In genomic region chr2:238138331-238139102, GRCh38 we compare ENCODE assay signal across 16 cellular contexts. TPM values are rescaled to one million over a fixed set of nuclear protein-coding genes. Genes with fewer than 3 reads are reported as not detected.
A peak's percentile ranks its signal among the peaks of the same experiment; 100 is the strongest.
DNase-seq lines count a peak whose midpoint lies in the region; ATAC-seq and TF ChIP-seq lines count a peak whose summit lies in the region.
"Had no signal": no experiment of that assay in that cellular context is flagged by ENCODE, and none has a peak within 500 bp of the region (broad histone marks: within the 10 kb centered on the region; RNA-seq: fewer than 3 reads in every experiment).

TSS of gene KLHL30 (plus strand) at chr2:238138668. CDS start at chr2:238140755, 2,087 bp downstream.

- DNase-seq in COLO668 (lab: John Stamatoyannopoulos, UW; ENCODE audit: unreplicated experiment) (peak; percentile 56), RWPE1 (ENCODE audit: low spot score) (no peak), heart right ventricle (peak; percentile 72 to 81), retinal pigment epithelial cell (ENCODE audit: low read depth) (peak; percentile 30), HCEC 1CT (no peak)
- DNase-seq: activated CD4-positive, CD25-positive, alpha-beta regulatory T cell; activated T-cell treated with anti-CD3 and anti-CD28 coated beads, Interleukin-2, amount 50 U/mL, for 24 hours; foreskin fibroblast; kidney; NCI-H1048; NCI-H510A treated with DMSO at 0.1 percent for 48 hours; nephron progenitor cell had no signal

- peaks cover 6 to 65% (median 48%) of the 10 kb centered on the region in 9 donors for H3K4me1 ChIP-seq in heart right ventricle

- no peak for TF ChIP-seq CTCF in RWPE1 (conservative IDR thresholded peaks at IDR 0.05; ENCODE audit: low read depth)
- TF ChIP-seq CTCF in heart right ventricle (IDR thresholded peaks at IDR 0.05) = peak in 1 of 9 donors; percentile 3
- TF ChIP-seq CTCF in retinal pigment epithelial cell (conservative IDR thresholded peaks at IDR 0.05; ENCODE audit: low read depth, low read length) = no peak

- 33 to 40% methylated on average over 20 of the region's 20 CpGs for whole genome bisulfite sequencing in heart right ventricle, 2 donors

- H3K9me3 ChIP-seq in heart right ventricle = no peaks in the 10 kb centered on the region

- H3K36me3 ChIP-seq in heart right ventricle = peaks cover 0 to 6% (median 0%) of the 10 kb centered on the region in 9 donors

- H3K4me3 ChIP-seq in heart right ventricle (peak within 1 kb of the TSS; percentile 5 to 54 (median 40)), retinal pigment epithelial cell (ENCODE audit: low read length) (peak within 1 kb of the TSS; percentile 24)
- H3K4me3 ChIP-seq: SK-N-MC had no signal

- H3K27ac ChIP-seq in RWPE1 = peak within 1 kb of the TSS; percentile 27; the same call in 1 of the 2 replicates
- peak within 1 kb of the TSS; percentile 69 to 96 (median 89) for H3K27ac ChIP-seq in heart right ventricle
- H3K27ac ChIP-seq: SK-N-MC had no signal

- ATAC-seq in heart right ventricle (peak; percentile 80 to 94 (median 90)), HG03175 (IDR thresholded peaks at IDR 0.05; ENCODE audit: unreplicated experiment) (no peak), HG03097 (IDR thresholded peaks at IDR 0.05; ENCODE audit: low FRiP score, unreplicated experiment) (no peak), GM21723 (IDR thresholded peaks at IDR 0.05; ENCODE audit: unreplicated experiment) (no peak)

- H3K27me3 ChIP-seq in heart right ventricle = peaks cover 0 to 2% (median 0%) of the 10 kb centered on the region in 7 donors

- POLR2A ChIA-PET in RWPE1 (lab: Yijun Ruan, JAX; ENCODE audit: low non-redundant PET) = no interaction called here

- intact Hi-C loops in heart right ventricle (cut with DNase I) = loop anchor here in 4 of 10 donors (5.0 to 10.0 kb wide), 3 partner anchors 171 to 284 kb away; partner anchors contain the start of genes RAMP1 (in 3 of the 4) and UBE2F (in 1 of the 4)

- CTCF ChIA-PET in RWPE1 (lab: Yijun Ruan, JAX) = interaction anchor here (0.6 to 1.0 kb wide), 4 partner anchors 8 to 216 kb away, joined by 3 to 6 read pairs (median 3); no protein-coding TSS in a partner anchor

RNA-seq across cellular contexts. Expression of gene KLHL30, which starts in this region (rescaled TPM):
- total RNA-seq in heart right ventricle = 10 to 100 TPM; 18.9 to 30.1 (median 26.7) TPM
- 1 to 10 TPM; 3.0 to 9.8 TPM for polyA plus RNA-seq in heart right ventricle

Comparison
In these comparisons a context has a peak if more than half of its experiments do, and no peak if none do; other contexts are left out.
1. DNase-seq: peak in COLO668 (single experiment), heart right ventricle (2 of 2) and retinal pigment epithelial cell (single experiment); none in RWPE1 (single experiment) and HCEC 1CT (single experiment).
2. ATAC-seq: peak in heart right ventricle (8 of 8); none in HG03175 (single experiment), HG03097 (single experiment) and GM21723 (single experiment).